20 cellular contexts compared by ENCODE assay signal in the genomic region with DNA sequence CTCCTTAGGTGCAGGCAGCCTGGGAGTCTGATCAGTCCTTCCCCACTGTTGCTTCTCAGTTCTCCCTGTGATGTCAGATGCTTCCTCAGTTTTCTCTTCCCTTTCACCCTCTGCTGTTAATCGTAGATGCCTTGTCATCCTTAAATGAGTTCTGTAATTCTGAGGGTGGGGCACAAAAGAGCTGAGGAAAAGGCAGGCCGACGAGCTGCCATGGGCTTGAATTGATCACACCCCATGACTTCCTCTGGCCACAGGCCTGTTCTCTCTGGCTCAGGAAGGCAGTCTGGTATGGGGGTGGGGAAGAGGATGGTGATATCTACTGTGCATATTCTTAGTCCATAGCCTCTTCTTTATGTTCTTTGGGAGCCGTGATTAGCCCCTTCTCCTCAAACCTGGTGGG. TPM values are rescaled to one million over a fixed set of nuclear protein-coding genes. Genes with fewer than 3 reads are reported as not detected.
DNase-seq lines count a peak whose midpoint lies in the region; ATAC-seq and TF ChIP-seq lines count a peak whose summit lies in the region.
"Had no signal": no experiment of that assay in that cellular context is flagged by ENCODE, and none has a peak within 500 bp of the region (broad histone marks: within the 10 kb centered on the region; RNA-seq: fewer than 3 reads in every experiment).

No MANE protein-coding gene starts in this region.

- peak in 1 of 4 donors; percentile 11 for TF ChIP-seq EP300 in upper lobe of left lung (IDR thresholded peaks at IDR 0.05)

- H3K9me3 ChIP-seq in right lobe of liver (no peaks in the 10 kb centered on the region), upper lobe of left lung (no peaks in the 10 kb centered on the region)
- H3K9me3 ChIP-seq: body of pancreas, suprapubic skin had no signal

- peaks cover 36% of the 10 kb centered on the region for H3K27me3 Mint-ChIP-seq in activated CD8-positive, alpha-beta T cell treated with anti-CD3 and anti-CD28 coated beads, Interleukin-2, amount 10 ng/mL, durations not matched to agents 7 days and 5 days (ENCODE audit: low read depth)
- peaks cover 32% of the 10 kb centered on the region for H3K27me3 Mint-ChIP-seq in activated CD8-positive, alpha-beta T cell treated with anti-CD3 and anti-CD28 coated beads for 36 hours
- H3K27me3 Mint-ChIP-seq in dendritic cell treated with granulocyte-macrophage colony-stimulating factor and Interleukin-4, amounts not matched to agents 40 ng/mL and 50 ng/mL, for 4 days: peaks cover 25% of the 10 kb centered on the region

- no peak for TF ChIP-seq POLR2A in right lobe of liver (IDR thresholded peaks at IDR 0.05)
- TF ChIP-seq POLR2A in upper lobe of left lung (IDR thresholded peaks at IDR 0.05): peak in 1 of 4 donors; percentile 19

- TF ChIP-seq CTCF in activated CD8-positive, alpha-beta T cell treated with anti-CD3 and anti-CD28 coated beads for 36 hours (IDR thresholded peaks at IDR 0.05): no peak
- TF ChIP-seq CTCF in right lobe of liver (IDR thresholded peaks at IDR 0.05) (no peak), upper lobe of left lung (IDR thresholded peaks at IDR 0.05) (no peak)

- H3K9me3 Mint-ChIP-seq in activated CD8-positive, alpha-beta T cell treated with anti-CD3 and anti-CD28 coated beads, Interleukin-2, amount 10 ng/mL, durations not matched to agents 7 days and 5 days (ENCODE audit: insufficient read depth): no peaks in the 10 kb centered on the region
- no peaks in the 10 kb centered on the region for H3K9me3 Mint-ChIP-seq in activated CD8-positive, alpha-beta T cell treated with anti-CD3 and anti-CD28 coated beads for 36 hours
- no peaks in the 10 kb centered on the region for H3K9me3 Mint-ChIP-seq in dendritic cell treated with granulocyte-macrophage colony-stimulating factor and Interleukin-4, amounts not matched to agents 40 ng/mL and 50 ng/mL, for 4 days
- H3K9me3 Mint-ChIP-seq: CD8-positive, alpha-beta T cell; WTC11 had no signal

- POLR2A ChIA-PET in activated CD8-positive, alpha-beta T cell treated with anti-CD3 and anti-CD28 coated beads, Interleukin-2, amount 10 ng/mL, durations not matched to agents 7 days and 5 days (lab: Charles Lee): no interaction called here
- POLR2A ChIA-PET in activated CD8-positive, alpha-beta T cell treated with anti-CD3 and anti-CD28 coated beads for 36 hours (lab: Charles Lee): no interaction called here

- CTCF ChIA-PET in activated CD8-positive, alpha-beta T cell treated with anti-CD3 and anti-CD28 coated beads, Interleukin-2, amount 10 ng/mL, durations not matched to agents 7 days and 5 days (lab: Charles Lee): interaction anchor here (1.0 to 1.3 kb wide), 3 partner anchors 13 to 38 kb away, joined by 3 to 8 read pairs (median 6); no protein-coding TSS in a partner anchor
- CTCF ChIA-PET in activated CD8-positive, alpha-beta T cell treated with anti-CD3 and anti-CD28 coated beads for 36 hours (lab: Charles Lee): interaction anchor here (1.0 to 5.5 kb wide), 2 partner anchors 13 to 17 kb away, joined by 4 to 20 read pairs; no protein-coding TSS in a partner anchor

- DNase-seq in activated CD8-positive, alpha-beta T cell treated with anti-CD3 and anti-CD28 coated beads, Interleukin-2, amount 10 ng/mL, durations not matched to agents 7 days and 5 days: peak; percentile 17
- no peak for DNase-seq in activated CD8-positive, alpha-beta T cell treated with anti-CD3 and anti-CD28 coated beads for 36 hours
- DNase-seq in right lobe of liver (no peak), upper lobe of left lung (peak in 1 of 2 donors; percentile 52), hepatic stellate cell (ENCODE audit: low spot score) (no peak), middle frontal gyrus (ENCODE audit: extremely low spot score, low spot score) (no peak), NCI-H1694 treated with DMSO at 0.1 percent for 48 hours (lab: John Stamatoyannopoulos, UW) (no peak)
- DNase-seq: activated naive CD4-positive, alpha-beta T cell treated with Interleukin-2 at 50 U/mL for 16 hours; EL; foreskin keratinocyte; Karpas-422; NCI-H446 treated with DMSO at 0.1 percent for 48 hours; PC-3 had no signal

- WGBS in right lobe of liver (ENCODE audit: insufficient coverage, low coverage, low lambda C conversion rate, missing lambda C conversion rate): 34% methylated on average over 4 of the region's 4 CpGs
- WGBS in upper lobe of left lung, 2 donors: 33 to 47% methylated on average over 4 of the region's 4 CpGs

- H3K27me3 ChIP-seq in right lobe of liver (peaks cover 0 to 19% of the 10 kb centered on the region in 2 donors), upper lobe of left lung (peaks cover 0 to 25% (median 22%) of the 10 kb centered on the region in 4 donors)

- H3K4me1 ChIP-seq in right lobe of liver: peaks cover 0 to 9% (median 0%) of the 10 kb centered on the region in 4 donors
- H3K4me1 ChIP-seq in upper lobe of left lung: peaks cover 32 to 62% (median 35%) of the 10 kb centered on the region in 4 donors

- intact Hi-C loops in activated CD8-positive, alpha-beta T cell treated with anti-CD3 and anti-CD28 coated beads for 36 hours (cut with micrococcal nuclease): no loop called here
- intact Hi-C loops in dendritic cell treated with granulocyte-macrophage colony-stimulating factor and Interleukin-4, amounts not matched to agents 40 ng/mL and 50 ng/mL, for 4 days (cut with micrococcal nuclease): loop anchor here (5.0 kb wide), 1 partner anchor 519 kb away; a partner anchor contains a TSS
- intact Hi-C loops in right lobe of liver (cut with DNase I): no loop called here

- H3K4me3 ChIP-seq in right lobe of liver (no peak overlapping the region), upper lobe of left lung (no peak overlapping the region)
- H3K4me3 ChIP-seq: body of pancreas, suprapubic skin had no signal

- no peak overlapping the region for H3K27ac ChIP-seq in right lobe of liver
- H3K27ac ChIP-seq in upper lobe of left lung: peak overlapping the region in 3 of 4 donors; percentile 54 to 63 (median 57)
- H3K27ac ChIP-seq: body of pancreas, foreskin keratinocyte, HL-60, suprapubic skin had no signal

- peak overlapping the region; percentile 21 for H3K27ac Mint-ChIP-seq in activated CD8-positive, alpha-beta T cell treated with anti-CD3 and anti-CD28 coated beads, Interleukin-2, amount 10 ng/mL, durations not matched to agents 7 days and 5 days
- no peak overlapping the region for H3K27ac Mint-ChIP-seq in activated CD8-positive, alpha-beta T cell treated with anti-CD3 and anti-CD28 coated beads for 36 hours
- H3K27ac Mint-ChIP-seq in dendritic cell treated with granulocyte-macrophage colony-stimulating factor and Interleukin-4, amounts not matched to agents 40 ng/mL and 50 ng/mL, for 4 days: peak overlapping the region; percentile 95
- H3K27ac Mint-ChIP-seq: CD8-positive, alpha-beta T cell; progenitor cell of endocrine pancreas; WTC11 had no signal

- no peak overlapping the region for H3K4me3 Mint-ChIP-seq in activated CD8-positive, alpha-beta T cell treated with anti-CD3 and anti-CD28 coated beads, Interleukin-2, amount 10 ng/mL, durations not matched to agents 7 days and 5 days
- H3K4me3 Mint-ChIP-seq in activated CD8-positive, alpha-beta T cell treated with anti-CD3 and anti-CD28 coated beads for 36 hours: no peak overlapping the region
- peak overlapping the region; percentile 58 for H3K4me3 Mint-ChIP-seq in dendritic cell treated with granulocyte-macrophage colony-stimulating factor and Interleukin-4, amounts not matched to agents 40 ng/mL and 50 ng/mL, for 4 days
- H3K4me3 Mint-ChIP-seq: CD8-positive, alpha-beta T cell; WTC11 had no signal

- no peak for ATAC-seq in activated CD8-positive, alpha-beta T cell treated with anti-CD3 and anti-CD28 coated beads, Interleukin-2, amount 10 ng/mL, durations not matched to agents 7 days and 5 days
- no peak for ATAC-seq in activated CD8-positive, alpha-beta T cell treated with anti-CD3 and anti-CD28 coated beads for 36 hours
- ATAC-seq in right lobe of liver (peak; percentile 37 to 69 (median 62)), upper lobe of left lung (ENCODE audit: low FRiP score in 2 of 2) (peak; percentile 19 to 60)
- ATAC-seq: body of pancreas; CD8-positive, alpha-beta T cell; foreskin keratinocyte; PC-3; WTC11 had no signal

- H3K36me3 Mint-ChIP-seq in activated CD8-positive, alpha-beta T cell treated with anti-CD3 and anti-CD28 coated beads, Interleukin-2, amount 10 ng/mL, durations not matched to agents 7 days and 5 days (ENCODE audit: low read depth): no peaks in the 10 kb centered on the region
- no peaks in the 10 kb centered on the region for H3K36me3 Mint-ChIP-seq in activated CD8-positive, alpha-beta T cell treated with anti-CD3 and anti-CD28 coated beads for 36 hours (ENCODE audit: low read depth)
- H3K36me3 Mint-ChIP-seq in dendritic cell treated with granulocyte-macrophage colony-stimulating factor and Interleukin-4, amounts not matched to agents 40 ng/mL and 50 ng/mL, for 4 days (ENCODE audit: low read depth): no peaks in the 10 kb centered on the region
- H3K36me3 Mint-ChIP-seq: CD8-positive, alpha-beta T cell had no signal

- no peaks in the 10 kb centered on the region for H3K36me3 ChIP-seq in right lobe of liver
- H3K36me3 ChIP-seq in upper lobe of left lung: no peaks in the 10 kb centered on the region
- H3K36me3 ChIP-seq: suprapubic skin had no signal

- H3K4me1 Mint-ChIP-seq in activated CD8-positive, alpha-beta T cell treated with anti-CD3 and anti-CD28 coated beads, Interleukin-2, amount 10 ng/mL, durations not matched to agents 7 days and 5 days (ENCODE audit: low read depth): peaks cover 42% of the 10 kb centered on the region
- H3K4me1 Mint-ChIP-seq in activated CD8-positive, alpha-beta T cell treated with anti-CD3 and anti-CD28 coated beads for 36 hours (ENCODE audit: low read depth): peaks cover 20% of the 10 kb centered on the region
- peaks cover 71% of the 10 kb centered on the region for H3K4me1 Mint-ChIP-seq in dendritic cell treated with granulocyte-macrophage colony-stimulating factor and Interleukin-4, amounts not matched to agents 40 ng/mL and 50 ng/mL, for 4 days (ENCODE audit: low read depth)

RNA-seq across cellular contexts. Expression of a gene that starts 5.2 kb away (rescaled TPM):
- total RNA-seq in activated CD8-positive, alpha-beta T cell treated with anti-CD3 and anti-CD28 coated beads, Interleukin-2, amount 10 ng/mL, durations not matched to agents 7 days and 5 days: 100 to 1,000 TPM; 267 to 276 TPM
- 100 to 1,000 TPM; 146 to 155 TPM for total RNA-seq in activated CD8-positive, alpha-beta T cell treated with anti-CD3 and anti-CD28 coated beads for 36 hours
- 10 to 100 TPM; 13.6 to 25.9 (median 23.0) TPM for total RNA-seq in right lobe of liver
- 100 to 1,000 TPM in 5 of 6 donors, 10 to 100 TPM in 1; 73.9 to 418 (median 140) TPM for total RNA-seq in upper lobe of left lung

RNA-seq across cellular contexts. Expression of a gene that starts 5.7 kb away (rescaled TPM):
- not detected for total RNA-seq in activated CD8-positive, alpha-beta T cell treated with anti-CD3 and anti-CD28 coated beads, Interleukin-2, amount 10 ng/mL, durations not matched to agents 7 days and 5 days
- under 1 TPM; 0.25 to 0.51 TPM for total RNA-seq in activated CD8-positive, alpha-beta T cell treated with anti-CD3 and anti-CD28 coated beads for 36 hours
- total RNA-seq in right lobe of liver (under 1 TPM in 3 of 6 experiments, not detected in 3; 0.07 to 0.20 (median 0.19) TPM), upper lobe of left lung (1 to 10 TPM in 5 of 6 donors, under 1 TPM in 1; 0.69 to 6.5 (median 2.5) TPM)
- total RNA-seq: CD8-positive, alpha-beta T cell; foreskin keratinocyte; PC-3; progenitor cell of endocrine pancreas had no signal

RNA-seq across cellular contexts. Expression of a gene that starts 16.8 kb away (rescaled TPM):
- 1 to 10 TPM; 7.3 to 9.8 TPM for total RNA-seq in activated CD8-positive, alpha-beta T cell treated with anti-CD3 and anti-CD28 coated beads, Interleukin-2, amount 10 ng/mL, durations not matched to agents 7 days and 5 days
- total RNA-seq in activated CD8-positive, alpha-beta T cell treated with anti-CD3 and anti-CD28 coated beads for 36 hours: 1 to 10 TPM; 5.1 to 7.6 TPM
- total RNA-seq in right lobe of liver (10 to 100 TPM in 4 of 6 experiments, 1 to 10 TPM in 2; 8.2 to 15.0 (median 11.4) TPM), upper lobe of left lung (10 to 100 TPM; 16.7 to 27.2 (median 20.4) TPM)

RNA-seq across cellular contexts. Expression of a gene that starts 21.3 kb away (rescaled TPM):
- total RNA-seq in activated CD8-positive, alpha-beta T cell treated with anti-CD3 and anti-CD28 coated beads, Interleukin-2, amount 10 ng/mL, durations not matched to agents 7 days and 5 days: 1 to 10 TPM in 1 of 2 experiments, under 1 TPM in 1; 0.90 to 1.5 TPM
- total RNA-seq in activated CD8-positive, alpha-beta T cell treated with anti-CD3 and anti-CD28 coated beads for 36 hours: 1 to 10 TPM in 1 of 2 experiments, under 1 TPM in 1; 0.78 to 1.0 TPM
- under 1 TPM; 0.33 to 0.83 (median 0.47) TPM for total RNA-seq in right lobe of liver
- 1 to 10 TPM; 1.7 to 6.3 (median 3.0) TPM for total RNA-seq in upper lobe of left lung

Comparison
In these comparisons a context has a peak if more than half of its experiments do, and no peak if none do; other contexts are left out.
1. ATAC-seq: peak in right lobe of liver (4 of 4) and upper lobe of left lung (2 of 2); none in activated CD8-positive, alpha-beta T cell treated with anti-CD3 and anti-CD28 coated beads, Interleukin-2, amount 10 ng/mL, durations not matched to agents 7 days and 5 days (single experiment) and activated CD8-positive, alpha-beta T cell treated with anti-CD3 and anti-CD28 coated beads for 36 hours (single experiment).
2. H3K27ac ChIP-seq: peak in upper lobe of left lung (3 of 4); none in right lobe of liver (0 of 3).